ENCODE assay signal across 8 cellular contexts in the genomic region with DNA sequence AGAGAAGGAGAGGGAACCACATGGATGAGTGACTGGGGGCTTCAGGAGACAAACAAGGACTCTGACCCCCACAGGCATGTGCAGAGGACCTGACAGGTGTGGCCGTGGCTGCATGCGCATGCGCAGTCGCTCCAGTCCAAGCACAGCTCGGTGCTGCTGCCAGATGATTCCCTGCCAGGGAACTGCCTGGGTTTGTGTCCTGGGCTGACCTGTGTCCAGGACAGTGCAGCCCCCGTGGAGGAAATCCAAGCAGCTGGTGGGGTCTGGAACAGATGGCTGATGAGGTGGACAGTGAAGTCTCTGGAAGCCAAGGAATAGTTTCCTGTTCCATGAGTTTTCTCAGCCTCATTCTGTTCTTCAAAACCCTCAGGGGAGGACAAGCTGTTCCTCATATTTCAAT. TPM values are rescaled to one million over a fixed set of nuclear protein-coding genes. Genes with fewer than 3 reads are reported as not detected.
DNase-seq lines count a peak whose midpoint lies in the region; TF ChIP-seq lines count a peak whose summit lies in the region.
"Had no signal": no experiment of that assay in that cellular context is flagged by ENCODE, and none has a peak within 500 bp of the region (broad histone marks: within the 10 kb centered on the region; RNA-seq: fewer than 3 reads in every experiment).

No MANE protein-coding gene starts in this region.

- H3K36me3 ChIP-seq in KMS-11 (ENCODE audit: insufficient read depth) (no peaks in the 10 kb centered on the region), adrenal gland (replicated peaks in 1 of 2) (peaks cover 0 to 44% of the 10 kb centered on the region in 2 donors), liver (ENCODE audit: control insufficient read depth in 4 of 4, insufficient read depth in 3 of 4, low read depth in 1 of 4, low read length in 3 of 4) (peaks cover 2 to 8% (median 7%) of the 10 kb centered on the region in 4 donors), stomach smooth muscle (ENCODE audit: control insufficient read depth in 2 of 2, insufficient read depth in 2 of 2, low read length in 2 of 2) (peaks cover 23 to 27% of the 10 kb centered on the region in 2 donors)

- H3K4me1 Mint-ChIP-seq in nephron progenitor cell: peaks cover 44% of the 10 kb centered on the region

- TF ChIP-seq RAD21 in liver (IDR thresholded peaks at IDR 0.05): no peak

- H3K27ac ChIP-seq in KMS-11: peak overlapping the region; percentile 79
- H3K27ac ChIP-seq in adrenal gland: peak overlapping the region in 3 of 5 donors; percentile 34 to 62 (median 49)
- peak overlapping the region; percentile 44 to 76 for H3K27ac ChIP-seq in liver (ENCODE audit: low read depth in 1 of 2, low read length in 2 of 2)
- peak overlapping the region; percentile 18 for H3K27ac ChIP-seq in stomach smooth muscle (ENCODE audit: low read length)

- TF ChIP-seq CTCF in KMS-11 (conservative IDR thresholded peaks at IDR 0.05; ENCODE audit: low read depth, low read length) (no peak), adrenal gland (IDR thresholded peaks at IDR 0.05) (no peak), liver (IDR thresholded peaks at IDR 0.05; ENCODE audit: low read depth, low read length, missing input control) (no peak), nephron progenitor cell (IDR thresholded peaks at IDR 0.05) (no peak)

- intact Hi-C loops in adrenal gland (cut with DNase I): no loop called here

- no peak overlapping the region for H3K4me3 Mint-ChIP-seq in nephron progenitor cell

- H3K4me3 ChIP-seq in KMS-11 (IDR thresholded peaks at IDR 0.05; ENCODE audit: insufficient read depth, low read depth, low read length): no peak overlapping the region
- H3K4me3 ChIP-seq in adrenal gland: no peak overlapping the region
- no peak overlapping the region for H3K4me3 ChIP-seq in liver (ENCODE audit: low read depth in 1 of 3, low read length in 3 of 3)
- peak overlapping the region in 1 of 2 donors; percentile 15 for H3K4me3 ChIP-seq in stomach smooth muscle (ENCODE audit: low read length in 2 of 2)

- H2AFZ ChIP-seq in KMS-11 (ENCODE audit: low read depth): no peak overlapping the region

- peaks cover 36% of the 10 kb centered on the region for H3K4me1 ChIP-seq in KMS-11 (ENCODE audit: low read depth, poor library complexity, severe bottlenecking)
- peaks cover 43 to 82% of the 10 kb centered on the region in 2 donors for H3K4me1 ChIP-seq in adrenal gland (replicated peaks in 1 of 2)
- H3K4me1 ChIP-seq in liver (ENCODE audit: control insufficient read depth in 4 of 4, insufficient read depth in 4 of 4, low read length in 3 of 4): peaks cover 29 to 67% (median 60%) of the 10 kb centered on the region in 4 donors
- peaks cover 65% of the 10 kb centered on the region for H3K4me1 ChIP-seq in stomach smooth muscle (ENCODE audit: control insufficient read depth, insufficient read depth, low read length)

- H3K9ac ChIP-seq in KMS-11 (no peak overlapping the region), liver (ENCODE audit: low read depth in 1 of 2, low read length in 2 of 2) (no peak overlapping the region), stomach smooth muscle (ENCODE audit: low read length in 2 of 2) (peak overlapping the region; percentile 15 to 36)

- DNase-seq in adrenal gland (peak in 3 of 7 donors; percentile 48 to 79 (median 49)), medulla oblongata (ENCODE audit: extremely low spot score) (no peak), nephron progenitor cell (no peak), KG1 (lab: John Stamatoyannopoulos, UW) (no peak)
- DNase-seq: NCI-H1048 had no signal

- peak overlapping the region; percentile 75; the same call in 1 of the 2 replicates for H3K4me2 ChIP-seq in KMS-11

- H3K9me3 ChIP-seq in adrenal gland (replicated peaks in 1 of 3) (no peaks in the 10 kb centered on the region), liver (ENCODE audit: control insufficient read depth in 4 of 4, low read length in 3 of 4) (no peaks in the 10 kb centered on the region), stomach smooth muscle (ENCODE audit: control insufficient read depth in 2 of 2, low read length in 2 of 2) (no peaks in the 10 kb centered on the region)

- H3K79me2 ChIP-seq in KMS-11 (ENCODE audit: insufficient read depth, low read depth): no peaks in the 10 kb centered on the region

- no peak for TF ChIP-seq POLR2A in adrenal gland (IDR thresholded peaks at IDR 0.05)

- no peak overlapping the region for H3K27ac Mint-ChIP-seq in nephron progenitor cell

- H3K36me3 Mint-ChIP-seq in nephron progenitor cell (ENCODE audit: low read depth): peaks cover 23% of the 10 kb centered on the region

- H4K20me1 ChIP-seq in KMS-11 (ENCODE audit: insufficient read depth): no peaks in the 10 kb centered on the region

- no peaks in the 10 kb centered on the region for H3K9me3 Mint-ChIP-seq in nephron progenitor cell

- H3K27me3 Mint-ChIP-seq in nephron progenitor cell (ENCODE audit: low read depth, poor library complexity): peaks cover 4% of the 10 kb centered on the region

- no peaks in the 10 kb centered on the region for H3K27me3 ChIP-seq in KMS-11 (ENCODE audit: insufficient read depth, low read depth)
- no peaks in the 10 kb centered on the region for H3K27me3 ChIP-seq in adrenal gland
- H3K27me3 ChIP-seq in liver (ENCODE audit: control insufficient read depth in 4 of 4, insufficient read depth in 4 of 4, low read length in 3 of 4): no peaks in the 10 kb centered on the region
- H3K27me3 ChIP-seq in stomach smooth muscle (ENCODE audit: control insufficient read depth in 1 of 2, insufficient read depth in 2 of 2, low read length in 2 of 2): no peaks in the 10 kb centered on the region

- WGBS in adrenal gland, 4 donors: 44 to 64% (median 56%) methylated on average over 1 to 6 of the region's 6 CpGs
- WGBS in liver: 23% methylated on average over 6 of the region's 6 CpGs

TF ChIP-seq in liver, 16 proteins besides CTCF, POLR2A, EP300 and RAD21:
- TF ChIP-seq EGR1 (IDR thresholded peaks at IDR 0.05; ENCODE audit: low read depth in 2 of 2) (no peak), HNF4G (IDR thresholded peaks at IDR 0.05) (peak; percentile 67), HNF4A (conservative IDR thresholded peaks at IDR 0.05) (peak; percentile 80 to 88), RXRA (IDR thresholded peaks at IDR 0.05) (peak; percentile 95), YY1 (IDR thresholded peaks at IDR 0.05) (peak; percentile 14), FOXA1 (IDR thresholded peaks at IDR 0.05) (no peak)
- TF ChIP-seq, protein P1, sequence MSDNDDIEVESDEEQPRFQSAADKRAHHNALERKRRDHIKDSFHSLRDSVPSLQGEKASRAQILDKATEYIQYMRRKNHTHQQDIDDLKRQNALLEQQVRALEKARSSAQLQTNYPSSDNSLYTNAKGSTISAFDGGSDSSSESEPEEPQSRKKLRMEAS (IDR thresholded peaks at IDR 0.05): peak; percentile 52
TF ChIP-seq in liver: peak in this region for 5.

RNA-seq across cellular contexts. Expression of gene LASP1, which starts 27.3 kb away (rescaled TPM):
- total RNA-seq in adrenal gland: 100 to 1,000 TPM in 5 of 8 donors, 10 to 100 TPM in 3; 73.4 to 123 (median 104) TPM
- 10 to 100 TPM; 36.3 to 65.1 (median 43.3) TPM for polyA plus RNA-seq in adrenal gland
- 10 to 100 TPM; 59.4 to 77.4 TPM for total RNA-seq in liver
- polyA plus RNA-seq in liver: 10 to 100 TPM; 18.2 to 77.7 TPM

RNA-seq across cellular contexts. Expression of gene RPL23, which starts 43.7 kb away (rescaled TPM):
- total RNA-seq in adrenal gland: 1,000 to 10,000 TPM in 6 of 8 donors, 100 to 1,000 TPM in 2; 927 to 1,685 (median 1,368) TPM
- polyA plus RNA-seq in adrenal gland: 1,000 to 10,000 TPM; 2,027 to 3,246 (median 2,815) TPM
- total RNA-seq in liver: 100 to 1,000 TPM; 284 to 797 TPM
- polyA plus RNA-seq in liver: 100 to 1,000 TPM; 552 to 740 TPM

Comparison
In these comparisons a context has a peak if more than half of its experiments do, and no peak if none do; other contexts are left out.
1. H3K27ac ChIP-seq: peak in every context shown above with its lines; median percentile 79 in KMS-11; 60 in liver; 49 in adrenal gland; 18 in stomach smooth muscle.
2. H3K9ac ChIP-seq: peak in stomach smooth muscle (2 of 2); none in KMS-11 (single experiment) and liver (0 of 2).